Comparison of ENCODE assay signal across 1 cellular context in genomic region chr19:34345934-34346333, GRCh38.
TF ChIP-seq lines count a peak whose summit lies in the region.

No MANE protein-coding gene starts in this region.

TF ChIP-seq in HEK293, 187 proteins besides CTCF, POLR2A, EP300 and RAD21 (continued from another document):
- 0 out of 2 replicates have a peak, but pooled peaks have one; percentile 62 for TF ChIP-seq ZBTB44 (tag by site-specific recombination; IDR thresholded peaks at IDR 0.05)
- no peak for TF ChIP-seq ZNF280C (tag by site-specific recombination; IDR thresholded peaks at IDR 0.05)
- TF ChIP-seq REST (tag by site-specific recombination; IDR thresholded peaks at IDR 0.05): no peak
- no peak for TF ChIP-seq ZNF777 (tag by site-specific recombination; IDR thresholded peaks at IDR 0.05; ENCODE audit: borderline replicate concordance)
- TF ChIP-seq ZNF449 (tag by site-specific recombination; IDR thresholded peaks at IDR 0.05): no peak
- TF ChIP-seq SP7 (tag by site-specific recombination; IDR thresholded peaks at IDR 0.05): peak; percentile 38
- peak; percentile 34; the same call in 1 of the 2 replicates for TF ChIP-seq WT1 (tag by site-specific recombination; IDR thresholded peaks at IDR 0.05)
- no peak for TF ChIP-seq ZNF16 (tag by site-specific recombination; IDR thresholded peaks at IDR 0.05; ENCODE audit: low read depth)
- peak; percentile 96 for TF ChIP-seq ZNF654 (tag by site-specific recombination; IDR thresholded peaks at IDR 0.05; ENCODE audit: low read depth)
- TF ChIP-seq ZNF660 (tag by site-specific recombination; IDR thresholded peaks at IDR 0.05): peak; percentile 82
- TF ChIP-seq ZNF2 (tag by site-specific recombination; IDR thresholded peaks at IDR 0.05): peak; percentile 66; the same call in 1 of the 2 replicates
- no peak for TF ChIP-seq KLF10 (tag by site-specific recombination; IDR thresholded peaks at IDR 0.05)
- peak; percentile 75 for TF ChIP-seq ZNF558 (tag by site-specific recombination; IDR thresholded peaks at IDR 0.05)
- TF ChIP-seq ZNF175 (tag by site-specific recombination; IDR thresholded peaks at IDR 0.05): no peak
- peak; percentile 67; the same call in 1 of the 2 replicates for TF ChIP-seq PATZ1 (tag by site-specific recombination; IDR thresholded peaks at IDR 0.05)
- peak; percentile 12; the same call in 1 of the 2 replicates for TF ChIP-seq KLF16 (tag by site-specific recombination; IDR thresholded peaks at IDR 0.05)
- TF ChIP-seq ZNF707 (tag by site-specific recombination; IDR thresholded peaks at IDR 0.05): no peak
- no peak for TF ChIP-seq ZNF133 (tag by site-specific recombination; IDR thresholded peaks at IDR 0.05)
- no peak for TF ChIP-seq ZNF398 (tag by site-specific recombination; IDR thresholded peaks at IDR 0.05)
- TF ChIP-seq ZNF639 (tag by site-specific recombination; IDR thresholded peaks at IDR 0.05): peak; percentile 61
- peak; percentile 82 for TF ChIP-seq GFI1B (tag by site-specific recombination; IDR thresholded peaks at IDR 0.05)
- peak; percentile 41; the same call in 1 of the 2 replicates for TF ChIP-seq PRDM6 (tag by site-specific recombination; IDR thresholded peaks at IDR 0.05)
- TF ChIP-seq KLF17 (tag by site-specific recombination; IDR thresholded peaks at IDR 0.05): peak; percentile 60; the same call in 1 of the 2 replicates
- peak; percentile 77; the same call in 1 of the 2 replicates for TF ChIP-seq ZNF561 (tag by site-specific recombination; IDR thresholded peaks at IDR 0.05; ENCODE audit: borderline replicate concordance)
